Comparison of ENCODE assay signal across 8 cellular contexts in the genomic region with DNA sequence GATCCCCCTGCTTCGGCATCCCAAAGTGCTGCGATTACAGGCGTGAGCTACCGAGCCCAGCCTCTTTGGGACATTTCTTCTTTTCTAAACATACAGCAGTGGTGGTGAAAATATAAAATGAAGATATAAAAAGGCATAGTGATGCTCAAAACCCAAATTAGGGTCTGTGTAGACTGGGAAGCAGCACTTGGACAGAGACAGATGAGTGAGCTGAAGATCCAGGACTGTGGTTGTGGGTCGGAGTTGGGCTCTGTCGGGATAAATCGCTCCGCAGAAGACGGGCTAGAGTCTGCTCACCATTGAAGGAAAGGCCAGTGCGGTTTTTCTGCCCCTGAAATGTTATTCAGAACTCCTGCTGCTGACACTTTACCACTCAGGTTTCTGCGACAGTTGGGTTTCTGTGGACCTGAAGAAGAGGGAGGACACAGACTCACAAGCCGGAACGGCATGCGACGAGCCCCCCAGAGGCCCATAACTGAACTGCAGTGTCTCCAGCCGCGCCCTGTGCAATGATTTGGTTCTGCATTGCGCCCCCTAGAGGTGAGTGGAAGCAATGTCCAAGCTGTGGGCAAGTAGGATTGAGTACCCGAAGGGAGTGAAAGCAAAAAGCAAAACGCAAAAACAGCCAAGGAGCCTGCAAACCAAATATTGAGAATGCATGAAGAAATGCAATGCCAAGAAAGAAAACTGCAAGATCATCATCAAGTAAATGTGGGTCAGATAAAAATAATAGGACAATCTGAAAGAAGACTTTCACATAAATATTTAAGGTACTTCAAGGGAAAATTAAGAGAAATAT.
DNase-seq lines count a peak whose midpoint lies in the region; ATAC-seq and TF ChIP-seq lines count a peak whose summit lies in the region.

No MANE protein-coding gene starts in this region.

- H3K4me3 ChIP-seq in OCI-LY7 (ENCODE audit: low read depth, low read length, poor library complexity, severe bottlenecking): no peak overlapping the region

- no peaks in the 10 kb centered on the region for H3K36me3 Mint-ChIP-seq in naive thymus-derived CD8-positive, alpha-beta T cell
- no peaks in the 10 kb centered on the region for H3K36me3 Mint-ChIP-seq in stimulated activated memory B cell treated with anti-CD40 and anti-IgM and Interleukin-4, amounts not matched to agents 10 μg/mL and 1 μg/mL and 100 μg/mL, for 72 hours

- peak overlapping the region; percentile 2 to 74 (median 48) for H3K4me3 Mint-ChIP-seq in naive thymus-derived CD8-positive, alpha-beta T cell
- H3K4me3 Mint-ChIP-seq in stimulated activated memory B cell treated with anti-CD40 and anti-IgM and Interleukin-4, amounts not matched to agents 10 μg/mL and 1 μg/mL and 100 μg/mL, for 72 hours: peak overlapping the region; percentile 19

- no peak overlapping the region for H2AFZ ChIP-seq in OCI-LY7 (ENCODE audit: low read length)

- ATAC-seq in GM21390 (IDR thresholded peaks at IDR 0.05; ENCODE audit: unreplicated experiment): peak; percentile 100
- ATAC-seq in naive thymus-derived CD8-positive, alpha-beta T cell: peak; percentile 99 to 100
- ATAC-seq in stimulated activated memory B cell treated with anti-CD40 and anti-IgM and Interleukin-4, amounts not matched to agents 10 μg/mL and 1 μg/mL and 100 μg/mL, for 72 hours: peak; percentile 92

- H3K27ac Mint-ChIP-seq in naive thymus-derived CD8-positive, alpha-beta T cell: peak overlapping the region in 3 of 10 donors; percentile 4 to 79 (median 7)
- no peak overlapping the region for H3K27ac Mint-ChIP-seq in stimulated activated memory B cell treated with anti-CD40 and anti-IgM and Interleukin-4, amounts not matched to agents 10 μg/mL and 1 μg/mL and 100 μg/mL, for 72 hours

- peak; percentile 90 for DNase-seq in D341Med (ENCODE audit: low spot score)
- peak; percentile 51 for DNase-seq in HS-27A (ENCODE audit: low read depth)
- peak; percentile 86 for DNase-seq in OCI-LY7 (ENCODE audit: low spot score)
- peak; percentile 84 for DNase-seq in activated T-cell treated with anti-CD3 and anti-CD28 coated beads for 24 hours (ENCODE audit: low read depth)
- DNase-seq in erythroblast (lab: John Stamatoyannopoulos, UW): peak; percentile 90 to 93
- DNase-seq in naive thymus-derived CD8-positive, alpha-beta T cell: peak; percentile 66 to 89 (median 82)

- peak; percentile 99 for TF ChIP-seq CTCF in OCI-LY7 (conservative IDR thresholded peaks at IDR 0.05; ENCODE audit: low read length)

- H3K36me3 ChIP-seq in OCI-LY7 (ENCODE audit: insufficient read depth, low read length): no peaks in the 10 kb centered on the region

- peak overlapping the region; percentile 20; the same call in 1 of the 2 replicates for H3K4me2 ChIP-seq in OCI-LY7 (ENCODE audit: low read length)

- no peak overlapping the region for H3K27ac ChIP-seq in OCI-LY7 (ENCODE audit: low read depth, low read length, poor library complexity, severe bottlenecking)

- H3K9me3 Mint-ChIP-seq in naive thymus-derived CD8-positive, alpha-beta T cell: no peaks in the 10 kb centered on the region
- H3K9me3 Mint-ChIP-seq in stimulated activated memory B cell treated with anti-CD40 and anti-IgM and Interleukin-4, amounts not matched to agents 10 μg/mL and 1 μg/mL and 100 μg/mL, for 72 hours: no peaks in the 10 kb centered on the region

- H4K20me1 ChIP-seq in OCI-LY7 (ENCODE audit: insufficient read depth, low read length): no peaks in the 10 kb centered on the region

- POLR2A ChIA-PET in OCI-LY7 (lab: Charles Lee): interaction anchor here (0.7 kb wide), 1 partner anchor 15 kb away, joined by 4 read pairs; no protein-coding TSS in a partner anchor
- POLR2A ChIA-PET in naive thymus-derived CD8-positive, alpha-beta T cell (lab: Charles Lee): interaction anchor here (1.1 kb wide), 1 partner anchor 24 kb away, joined by 3 read pairs; no protein-coding TSS in a partner anchor

- intact Hi-C loops in OCI-LY7 (cut with micrococcal nuclease; ENCODE audit: unreplicated experiment): loop anchor here (1.0 to 5.0 kb wide), 2 partner anchors 94 to 193 kb away; no protein-coding TSS in a partner anchor

- no peaks in the 10 kb centered on the region for H3K79me2 ChIP-seq in OCI-LY7 (ENCODE audit: insufficient read depth, low read depth, low read length)

- H3K4me1 ChIP-seq in OCI-LY7 (ENCODE audit: insufficient read depth, low read length, poor library complexity, severe bottlenecking): no peaks in the 10 kb centered on the region

- CTCF ChIA-PET in OCI-LY7 (lab: Charles Lee; ENCODE audit: unreplicated experiment): no interaction called here

- H3K4me1 Mint-ChIP-seq in naive thymus-derived CD8-positive, alpha-beta T cell: peaks cover 4 to 9% (median 5%) of the 10 kb centered on the region in 4 donors
- peaks cover 9% of the 10 kb centered on the region for H3K4me1 Mint-ChIP-seq in stimulated activated memory B cell treated with anti-CD40 and anti-IgM and Interleukin-4, amounts not matched to agents 10 μg/mL and 1 μg/mL and 100 μg/mL, for 72 hours

- no peaks in the 10 kb centered on the region for H3K9me3 ChIP-seq in OCI-LY7 (ENCODE audit: low read length)

- BruUV-seq in OCI-LY7 (replicated peaks; lab: Mats Ljungman, UMichigan): no TSS peak

- TF ChIP-seq POLR2A in erythroblast (IDR thresholded peaks at IDR 0.05; ENCODE audit: low read length): no peak

- H3K9me2 ChIP-seq in OCI-LY7 (ENCODE audit: insufficient read depth, low read length): no peaks in the 10 kb centered on the region

- H3K27me3 Mint-ChIP-seq in naive thymus-derived CD8-positive, alpha-beta T cell: peaks cover 3 to 11% (median 4%) of the 10 kb centered on the region in 5 donors
- H3K27me3 Mint-ChIP-seq in stimulated activated memory B cell treated with anti-CD40 and anti-IgM and Interleukin-4, amounts not matched to agents 10 μg/mL and 1 μg/mL and 100 μg/mL, for 72 hours: peaks cover 36% of the 10 kb centered on the region
